Comparison of ENCODE assay signal across 1 cellular context in genomic region chr12:92424338-92424737, GRCh38.
TF ChIP-seq lines count a peak whose summit lies in the region.

No MANE protein-coding gene starts in this region.

TF ChIP-seq in GM23338, 12 proteins besides CTCF, POLR2A, EP300 and RAD21:
- peak; percentile 22; the same call in 1 of the 2 replicates for TF ChIP-seq ZNF462 (CRISPR knock-in tag; IDR thresholded peaks at IDR 0.05)
- no peak for TF ChIP-seq ETS1 (IDR thresholded peaks at IDR 0.05)
- TF ChIP-seq ZNF331 (CRISPR knock-in tag; IDR thresholded peaks at IDR 0.05; ENCODE audit: low read depth) = no peak
- peak; percentile 70 for TF ChIP-seq NANOG (IDR thresholded peaks at IDR 0.05; ENCODE audit: borderline replicate concordance)
